Comparison of ENCODE assay signal across 8 cellular contexts in genomic region chr18:70454705-70455322, GRCh38.
DNase-seq lines count a peak whose midpoint lies in the region; ATAC-seq lines count a peak whose summit lies in the region.

No MANE protein-coding gene starts in this region.

- H3K4me3 Mint-ChIP-seq in activated naive CD8-positive, alpha-beta T cell treated with anti-CD3 and anti-CD28 coated beads, Interleukin-2, amount 50 U/mL, for 24 hours: no peak overlapping the region
- no peak overlapping the region for H3K4me3 Mint-ChIP-seq in stimulated activated effector memory CD8-positive, alpha-beta T cell treated with anti-CD3 and anti-CD28 coated beads, Interleukin-12 subunit alpha, Interleukin-12 subunit beta, amount 100 ng/mL, for 72 hours

- H3K27ac Mint-ChIP-seq in activated naive CD8-positive, alpha-beta T cell treated with anti-CD3 and anti-CD28 coated beads, Interleukin-2, amount 50 U/mL, for 24 hours: no peak overlapping the region
- no peak overlapping the region for H3K27ac Mint-ChIP-seq in stimulated activated effector memory CD8-positive, alpha-beta T cell treated with anti-CD3 and anti-CD28 coated beads, Interleukin-12 subunit alpha, Interleukin-12 subunit beta, amount 100 ng/mL, for 72 hours

- DNase-seq in NCI-H1092 treated with DMSO at 0.1 percent for 48 hours (lab: John Stamatoyannopoulos, UW) (peak; percentile 72), NCI-H1092 (lab: John Stamatoyannopoulos, UW) (no peak), NCI-H526 (lab: John Stamatoyannopoulos, UW) (peak; percentile 21 to 82), hepatic stellate cell (ENCODE audit: low spot score) (peak; percentile 50)
- peak; percentile 32 for DNase-seq in activated naive CD8-positive, alpha-beta T cell treated with anti-CD3 and anti-CD28 coated beads, Interleukin-2, amount 50 U/mL, for 24 hours
- peak in 1 of 2 donors; percentile 9 for DNase-seq in stimulated activated effector memory CD8-positive, alpha-beta T cell treated with anti-CD3 and anti-CD28 coated beads, Interleukin-12 subunit alpha, Interleukin-12 subunit beta, amount 100 ng/mL, for 72 hours (ENCODE audit: low spot score in 2 of 2)

- no peaks in the 10 kb centered on the region for H3K36me3 Mint-ChIP-seq in activated naive CD8-positive, alpha-beta T cell treated with anti-CD3 and anti-CD28 coated beads, Interleukin-2, amount 50 U/mL, for 24 hours (ENCODE audit: low read depth)
- H3K36me3 Mint-ChIP-seq in stimulated activated effector memory CD8-positive, alpha-beta T cell treated with anti-CD3 and anti-CD28 coated beads, Interleukin-12 subunit alpha, Interleukin-12 subunit beta, amount 100 ng/mL, for 72 hours: no peaks in the 10 kb centered on the region

- no peaks in the 10 kb centered on the region for H3K9me3 Mint-ChIP-seq in activated naive CD8-positive, alpha-beta T cell treated with anti-CD3 and anti-CD28 coated beads, Interleukin-2, amount 50 U/mL, for 24 hours
- H3K9me3 Mint-ChIP-seq in stimulated activated effector memory CD8-positive, alpha-beta T cell treated with anti-CD3 and anti-CD28 coated beads, Interleukin-12 subunit alpha, Interleukin-12 subunit beta, amount 100 ng/mL, for 72 hours: no peaks in the 10 kb centered on the region

- ATAC-seq in GM19351 (IDR thresholded peaks at IDR 0.05; ENCODE audit: unreplicated experiment) (peak; percentile 82), HG03378 (IDR thresholded peaks at IDR 0.05; ENCODE audit: unreplicated experiment) (peak; percentile 80)
- ATAC-seq in activated naive CD8-positive, alpha-beta T cell treated with anti-CD3 and anti-CD28 coated beads, Interleukin-2, amount 50 U/mL, for 24 hours: no peak
- ATAC-seq in stimulated activated effector memory CD8-positive, alpha-beta T cell treated with anti-CD3 and anti-CD28 coated beads, Interleukin-12 subunit alpha, Interleukin-12 subunit beta, amount 100 ng/mL, for 72 hours: peak; percentile 65

- no peaks in the 10 kb centered on the region for H3K4me1 Mint-ChIP-seq in activated naive CD8-positive, alpha-beta T cell treated with anti-CD3 and anti-CD28 coated beads, Interleukin-2, amount 50 U/mL, for 24 hours
- no peaks in the 10 kb centered on the region for H3K4me1 Mint-ChIP-seq in stimulated activated effector memory CD8-positive, alpha-beta T cell treated with anti-CD3 and anti-CD28 coated beads, Interleukin-12 subunit alpha, Interleukin-12 subunit beta, amount 100 ng/mL, for 72 hours

- H3K27me3 Mint-ChIP-seq in activated naive CD8-positive, alpha-beta T cell treated with anti-CD3 and anti-CD28 coated beads, Interleukin-2, amount 50 U/mL, for 24 hours: peaks cover 7% of the 10 kb centered on the region
